28 cellular contexts compared by ENCODE assay signal in the genomic region with DNA sequence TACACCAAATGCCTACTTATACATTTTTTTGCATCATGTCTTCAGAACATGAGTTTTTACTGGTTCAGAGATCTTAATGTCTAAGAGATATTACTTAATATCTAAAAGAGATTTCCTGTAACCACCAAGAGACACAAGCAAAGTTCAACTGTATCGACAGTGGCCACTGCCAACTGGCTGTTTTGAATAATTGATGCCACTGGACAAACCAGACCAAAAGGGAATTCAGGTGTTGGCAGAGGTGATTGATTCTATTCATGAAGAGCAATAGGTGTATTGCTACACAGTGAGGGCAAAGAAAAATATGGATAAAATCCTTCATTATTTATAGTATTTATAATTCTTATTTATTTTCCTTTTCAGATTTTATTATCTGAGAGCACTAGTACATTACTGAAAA.
"Had no signal": no experiment of that assay in that cellular context is flagged by ENCODE, and none has a peak within 500 bp of the region (broad histone marks: within the 10 kb centered on the region; RNA-seq: fewer than 3 reads in every experiment).

No MANE protein-coding gene starts in this region.

- H3K36me3 ChIP-seq: colonic mucosa, esophagus muscularis mucosa, esophagus squamous epithelium, gastrocnemius medialis, gastroesophageal sphincter, heart left ventricle, heart right ventricle had no signal

- H3K27me3 ChIP-seq: colonic mucosa, dorsolateral prefrontal cortex, esophagus muscularis mucosa, esophagus squamous epithelium, foreskin keratinocyte, gastrocnemius medialis, gastroesophageal sphincter, heart left ventricle, heart right ventricle had no signal

- H3K4me3 ChIP-seq: colonic mucosa, coronary artery, dorsolateral prefrontal cortex, esophagus muscularis mucosa, esophagus squamous epithelium, gastrocnemius medialis, gastroesophageal sphincter, heart left ventricle, heart right ventricle had no signal

- H3K27ac ChIP-seq: colonic mucosa, coronary artery, dorsolateral prefrontal cortex, epithelial cell of prostate, esophagus muscularis mucosa, esophagus squamous epithelium, foreskin keratinocyte, gastrocnemius medialis, gastroesophageal sphincter, heart left ventricle, heart right ventricle had no signal

- FAIRE-seq: colon, endometrium, endothelial cell of umbilical vein, frontal cortex had no signal

- H3K4me1 ChIP-seq: colonic mucosa, esophagus muscularis mucosa, esophagus squamous epithelium, foreskin keratinocyte, gastrocnemius medialis, gastroesophageal sphincter, heart left ventricle, heart right ventricle had no signal

- H3K9me3 ChIP-seq: colonic mucosa, gastrocnemius medialis had no signal

- ATAC-seq: effector memory CD8-positive, alpha-beta T cell; esophagus mucosa; foreskin keratinocyte; gastrocnemius medialis; gastroesophageal sphincter; heart left ventricle; heart right ventricle had no signal

- DNase-seq: colonic mucosa; cortex of kidney; dermis blood vessel endothelial cell; dorsolateral prefrontal cortex; effector CD4-positive, alpha-beta T cell; effector CD8-positive, alpha-beta T cell; effector memory CD4-positive, alpha-beta T cell; effector memory CD8-positive, alpha-beta T cell; endodermal cell; erythroblast; esophagus squamous epithelium; foreskin fibroblast; foreskin keratinocyte; foreskin melanocyte; gastrocnemius medialis; glutamatergic neuron; head of caudate nucleus; heart left ventricle; heart right ventricle had no signal
